Comparison of ENCODE assay signal across 21 cellular contexts in the genomic region with DNA sequence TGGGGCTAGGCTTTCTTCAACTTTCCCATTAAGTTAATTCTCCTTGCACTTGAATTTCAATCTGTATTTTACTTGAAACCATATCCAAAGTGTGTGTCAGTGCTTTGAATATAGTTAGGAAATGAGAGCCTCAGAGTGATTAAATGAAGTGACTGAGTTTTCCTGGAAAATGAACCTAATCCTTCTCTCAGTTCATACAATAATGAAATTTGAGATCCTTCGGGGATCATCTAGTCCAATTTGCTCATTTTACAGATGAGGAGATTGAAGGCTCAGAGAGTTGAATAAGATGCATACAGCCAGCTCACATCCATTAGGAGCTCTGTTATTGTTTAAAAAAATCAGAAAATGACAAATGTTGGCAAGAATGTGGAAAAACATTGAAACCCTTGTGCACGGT.
"Had no signal": no experiment of that assay in that cellular context is flagged by ENCODE, and none has a peak within 500 bp of the region (broad histone marks: within the 10 kb centered on the region; RNA-seq: fewer than 3 reads in every experiment).

No MANE protein-coding gene starts in this region.

- ATAC-seq: foreskin keratinocyte; gastroesophageal sphincter; heart left ventricle; left cardiac atrium; left lung; left ventricle myocardium superior; lower lobe of right lung; mucosa of descending colon; naive thymus-derived CD8-positive, alpha-beta T cell had no signal

- H3K9me3 ChIP-seq: esophagus muscularis mucosa, gastroesophageal sphincter, heart left ventricle, left lung, lower lobe of right lung, mucosa of descending colon had no signal

- H3K79me2 ChIP-seq: hepatocyte had no signal

- H3K27ac ChIP-seq: coronary artery, dorsolateral prefrontal cortex, esophagus muscularis mucosa, foreskin keratinocyte, gastroesophageal sphincter, heart left ventricle, hepatocyte, left lung, lower lobe of right lung had no signal

- H3K4me3 ChIP-seq: coronary artery, dorsolateral prefrontal cortex, esophagus muscularis mucosa, gastroesophageal sphincter, heart left ventricle, hepatocyte, left lung, lower lobe of right lung, mucosa of descending colon had no signal

- H2AFZ ChIP-seq: hepatocyte had no signal

- H3K4me1 ChIP-seq: esophagus muscularis mucosa, foreskin keratinocyte, lower lobe of right lung had no signal

- H3K4me2 ChIP-seq: hepatocyte had no signal

- H3K36me3 ChIP-seq: esophagus muscularis mucosa, gastroesophageal sphincter, heart left ventricle, left lung, lower lobe of right lung had no signal

- DNase-seq: dorsolateral prefrontal cortex; effector CD4-positive, alpha-beta T cell; effector memory CD4-positive, alpha-beta T cell; foreskin keratinocyte; heart left ventricle; hypothalamus; immature natural killer cell; islet precursor cell; kidney; kidney glomerular epithelial cell; left cardiac atrium; left lung; left ventricle myocardium superior; lower lobe of right lung; mucosa of descending colon; naive B cell; naive thymus-derived CD8-positive, alpha-beta T cell had no signal

- H3K27me3 ChIP-seq: dorsolateral prefrontal cortex, hepatocyte, left lung had no signal
